ENCODE assay signal across 1 cellular context in the genomic region with DNA sequence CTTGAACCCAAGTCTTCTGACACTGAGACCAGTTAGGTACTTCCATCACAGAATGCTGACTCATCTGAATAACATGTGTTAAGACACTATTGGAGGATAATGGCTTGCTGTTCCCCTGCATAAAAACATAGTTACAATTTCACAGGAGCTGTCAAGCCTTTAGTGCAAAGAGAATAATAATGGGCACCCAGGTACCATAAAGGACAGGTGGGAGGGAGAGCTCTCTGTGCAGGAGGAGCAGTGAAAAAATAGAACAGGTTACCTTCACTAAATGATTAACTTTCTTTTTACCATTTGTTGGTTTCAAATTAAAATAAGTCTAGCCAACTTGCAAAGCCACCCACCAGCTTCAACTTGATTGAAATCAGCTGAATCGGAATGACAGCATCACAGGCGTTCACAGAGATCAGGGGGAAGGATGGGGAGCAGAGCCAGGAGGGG.
TF ChIP-seq lines count a peak whose summit lies in the region.

No MANE protein-coding gene starts in this region.

TF ChIP-seq in H1, 55 proteins besides CTCF, POLR2A, EP300 and RAD21:
- peak; percentile 54 for TF ChIP-seq MAFK (IDR thresholded peaks at IDR 0.05; ENCODE audit: low read depth, low read length)
- TF ChIP-seq GTF2F1 (IDR thresholded peaks at IDR 0.05; ENCODE audit: borderline replicate concordance, low read depth, low read length) = no peak
